In the genomic region with DNA sequence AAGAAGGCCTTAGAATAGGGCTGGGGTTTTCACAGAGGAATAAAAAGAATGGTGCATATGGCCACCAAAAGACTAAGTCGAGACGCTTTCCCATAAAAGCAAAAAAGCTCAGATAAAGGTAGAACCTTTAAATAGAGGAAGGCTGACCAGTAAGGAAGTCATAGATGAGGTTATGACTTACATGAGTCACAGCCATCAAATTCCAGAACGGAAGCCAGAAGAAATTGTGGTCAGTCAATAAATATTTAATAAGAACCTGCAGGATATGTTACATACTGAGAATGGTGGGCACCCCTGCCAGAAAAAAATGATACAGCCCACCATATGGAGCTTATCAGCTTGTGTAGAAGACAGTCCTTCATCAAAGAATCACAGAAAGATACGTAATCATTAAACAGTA, we compare ENCODE assay signal across 21 cellular contexts.
A peak's percentile ranks its signal among the peaks of the same experiment; 100 is the strongest.
DNase-seq lines count a peak whose midpoint lies in the region; ATAC-seq, FAIRE-seq and TF ChIP-seq lines count a peak whose summit lies in the region.
"Had no signal": no experiment of that assay in that cellular context is flagged by ENCODE, and none has a peak within 500 bp of the region (broad histone marks: within the 10 kb centered on the region; RNA-seq: fewer than 3 reads in every experiment).

No MANE protein-coding gene starts in this region.

- H3K9me2 ChIP-seq in Loucy (replicated peaks; ENCODE audit: low read depth, low read length), result no peaks in the 10 kb centered on the region

- H3K27ac ChIP-seq in CD8-positive, alpha-beta T cell (ENCODE audit: low read depth, low read length), result no peak overlapping the region
- no peak overlapping the region for H3K27ac ChIP-seq in mesenchymal stem cell (ENCODE audit: low read length, poor library complexity, severe bottlenecking)
- H3K27ac ChIP-seq: ovary, SJCRH30 had no signal

- H3K4me1 ChIP-seq in CD8-positive, alpha-beta T cell (ENCODE audit: insufficient read depth, low read length), result no peaks in the 10 kb centered on the region
- H3K4me1 ChIP-seq in Loucy (ENCODE audit: insufficient read depth, low read length, poor library complexity, severe bottlenecking) (peaks cover 17% of the 10 kb centered on the region), mesenchymal stem cell (ENCODE audit: control insufficient read depth, insufficient read depth, low read depth, low read length) (peaks cover 1% of the 10 kb centered on the region)
- H3K4me1 ChIP-seq: SJCRH30 had no signal

- H3K4me2 ChIP-seq in Loucy (ENCODE audit: low read depth, low read length, poor library complexity, severe bottlenecking) (peak overlapping the region; percentile 44), mesenchymal stem cell (ENCODE audit: low read length, poor library complexity, severe bottlenecking) (no peak overlapping the region)

- H3K27ac Mint-ChIP-seq in CD8-positive, alpha-beta T cell, result peak overlapping the region; percentile 21
- H3K27ac Mint-ChIP-seq: activated naive CD8-positive, alpha-beta T cell treated with anti-CD3 and anti-CD28 coated beads, Interleukin-2, amount 50 U/mL, for 24 hours; activated T-helper 17 cell treated with anti-CD3 and anti-CD28 coated beads, Interleukin-2, amount 50 U/mL, for 72 hours had no signal

- H3K36me3 ChIP-seq in CD8-positive, alpha-beta T cell (ENCODE audit: insufficient read depth, low read length), result peaks cover 8% of the 10 kb centered on the region
- H3K36me3 ChIP-seq in Loucy (ENCODE audit: insufficient read depth, low read length) (no peaks in the 10 kb centered on the region; the same call in none of the 2 replicates), bronchial epithelial cell (ENCODE audit: control insufficient read depth, insufficient read depth, low read length) (peaks cover 1% of the 10 kb centered on the region), mesenchymal stem cell (ENCODE audit: control insufficient read depth in 1 of 2, insufficient read depth in 2 of 2, low read depth in 1 of 2, low read length in 2 of 2) (peaks cover 5 to 34% of the 10 kb centered on the region in 2 experiments)
- H3K36me3 ChIP-seq: ovary, SJCRH30 had no signal

- H3K4me1 Mint-ChIP-seq in CD8-positive, alpha-beta T cell (ENCODE audit: low read depth), result peaks cover 29% of the 10 kb centered on the region
- H3K4me1 Mint-ChIP-seq: activated T-helper 17 cell treated with anti-CD3 and anti-CD28 coated beads, Interleukin-2, amount 50 U/mL, for 72 hours had no signal

- no peak for DNase-seq in CD8-positive, alpha-beta T cell
- DNase-seq in bronchial epithelial cell (ENCODE audit: low read depth) (peak; percentile 41), mesenchymal stem cell (peak; percentile 30), T-helper 2 cell (no peak), NCI-H526 treated with DMSO at 0.1 percent for 48 hours (lab: John Stamatoyannopoulos, UW) (no peak)
- DNase-seq: activated naive CD8-positive, alpha-beta T cell treated with anti-CD3 and anti-CD28 coated beads, Interleukin-2, amount 50 U/mL, for 24 hours; AML-193; NCI-H1694 treated with DMSO at 0.1 percent for 48 hours; NCI-H446 treated with DMSO at 0.1 percent for 48 hours; ovary; stimulated activated CD4-positive, alpha-beta T cell treated with anti-CD3 and anti-CD28 coated beads, Interleukin-2, amount 100 ng/mL, for 48 hours; substantia nigra; T1000 had no signal

- no peak overlapping the region for H4K8ac ChIP-seq in mesenchymal stem cell (ENCODE audit: low read length)

- H3K18ac ChIP-seq in mesenchymal stem cell (ENCODE audit: low read depth in 1 of 2, low read length in 2 of 2), result no peak overlapping the region

- no peak overlapping the region for H2BK15ac ChIP-seq in mesenchymal stem cell (ENCODE audit: low read depth, poor library complexity, severe bottlenecking)

- no peak overlapping the region for H3K14ac ChIP-seq in mesenchymal stem cell (ENCODE audit: low read length in 2 of 2)

- POLR2A ChIA-PET in CD8-positive, alpha-beta T cell (lab: Charles Lee), result interaction anchor here (1.1 kb wide), 1 partner anchor 67 kb away, joined by 3 read pairs; no protein-coding TSS in a partner anchor

- 66% methylated on average over 4 of the region's 4 CpGs for WGBS in mesenchymal stem cell

- H4K91ac ChIP-seq in mesenchymal stem cell (ENCODE audit: low read length), result no peak overlapping the region

- no peak overlapping the region for H3K4me3 Mint-ChIP-seq in CD8-positive, alpha-beta T cell
- H3K4me3 Mint-ChIP-seq: activated naive CD8-positive, alpha-beta T cell treated with anti-CD3 and anti-CD28 coated beads, Interleukin-2, amount 50 U/mL, for 24 hours had no signal

- H3K79me1 ChIP-seq in mesenchymal stem cell (replicated peaks; ENCODE audit: low read length, poor library complexity, severe bottlenecking), result no peaks in the 10 kb centered on the region

- ATAC-seq in CD8-positive, alpha-beta T cell, result no peak
- ATAC-seq in HG03280 (IDR thresholded peaks at IDR 0.05; ENCODE audit: unreplicated experiment), result no peak
- ATAC-seq in GM18867 (IDR thresholded peaks at IDR 0.05; ENCODE audit: unreplicated experiment), result no peak
- ATAC-seq: activated CD4-positive, CD25-positive, alpha-beta regulatory T cell treated with anti-CD3 and anti-CD28 coated beads, Interleukin-2, amount 50 U/mL, for 24 hours; activated naive CD8-positive, alpha-beta T cell treated with anti-CD3 and anti-CD28 coated beads, Interleukin-2, amount 50 U/mL, for 24 hours; activated T-helper 17 cell treated with anti-CD3 and anti-CD28 coated beads, Interleukin-2, amount 50 U/mL, for 72 hours had no signal

- CTCF ChIA-PET in CD8-positive, alpha-beta T cell (lab: Charles Lee), result interaction anchor here (1.4 kb wide), 1 partner anchor 15 kb away, joined by 6 read pairs; no protein-coding TSS in a partner anchor

- no peak for FAIRE-seq in bronchial epithelial cell (lab: Jason Lieb, UNC)
- FAIRE-seq: D721Med, endometrium had no signal

- no peaks in the 10 kb centered on the region for H3K79me2 ChIP-seq in Loucy (ENCODE audit: insufficient read depth, low read length)

- H3K27me3 Mint-ChIP-seq in CD8-positive, alpha-beta T cell (ENCODE audit: low read depth), result no peaks in the 10 kb centered on the region
- H3K27me3 Mint-ChIP-seq: activated naive CD8-positive, alpha-beta T cell treated with anti-CD3 and anti-CD28 coated beads, Interleukin-2, amount 50 U/mL, for 24 hours; activated T-helper 17 cell treated with anti-CD3 and anti-CD28 coated beads, Interleukin-2, amount 50 U/mL, for 72 hours had no signal

- no peak overlapping the region for H2AFZ ChIP-seq in Loucy (ENCODE audit: low read length)
- H2AFZ ChIP-seq in mesenchymal stem cell (ENCODE audit: low read depth, low read length), result no peak overlapping the region

- H2AK5ac ChIP-seq in mesenchymal stem cell (ENCODE audit: low read length, severe bottlenecking), result no peak overlapping the region

- no peak overlapping the region for H3K4me3 ChIP-seq in CD8-positive, alpha-beta T cell (ENCODE audit: low read depth, low read length)
- no peak overlapping the region for H3K4me3 ChIP-seq in Loucy (ENCODE audit: low read length, poor library complexity, severe bottlenecking)
- H3K4me3 ChIP-seq in bronchial epithelial cell (ENCODE audit: low read depth, low read length), result no peak overlapping the region
- peak overlapping the region in 1 of 2 experiments; percentile 6 for H3K4me3 ChIP-seq in mesenchymal stem cell (ENCODE audit: insufficient read depth in 1 of 2, low read depth in 1 of 2, low read length in 2 of 2)
- H3K4me3 ChIP-seq: ovary, SJCRH30 had no signal

- no peak overlapping the region for H2BK12ac ChIP-seq in mesenchymal stem cell (ENCODE audit: low read length in 2 of 2)

- H3K36me3 Mint-ChIP-seq in CD8-positive, alpha-beta T cell, result peaks cover 61% of the 10 kb centered on the region

- no peak overlapping the region for H3K9ac ChIP-seq in Loucy (ENCODE audit: low read depth, low read length, poor library complexity, severe bottlenecking)
- H3K9ac ChIP-seq in mesenchymal stem cell (ENCODE audit: low read length), result no peak overlapping the region

- intact Hi-C loops in CD8-positive, alpha-beta T cell (cut with DNase I, micrococcal nuclease), result no loop called here

- no peaks in the 10 kb centered on the region for H3K9me3 Mint-ChIP-seq in CD8-positive, alpha-beta T cell
- H3K9me3 Mint-ChIP-seq: activated naive CD8-positive, alpha-beta T cell treated with anti-CD3 and anti-CD28 coated beads, Interleukin-2, amount 50 U/mL, for 24 hours; activated T-helper 17 cell treated with anti-CD3 and anti-CD28 coated beads, Interleukin-2, amount 50 U/mL, for 72 hours had no signal

- no peak overlapping the region for H3K23ac ChIP-seq in mesenchymal stem cell (ENCODE audit: low read length in 2 of 2)

- H3K27me3 ChIP-seq in CD8-positive, alpha-beta T cell (ENCODE audit: insufficient read depth, low read length), result no peaks in the 10 kb centered on the region
- H3K27me3 ChIP-seq in Loucy (ENCODE audit: insufficient read depth, low read length, poor library complexity, severe bottlenecking), result no peaks in the 10 kb centered on the region
- H3K27me3 ChIP-seq in bronchial epithelial cell (ENCODE audit: control insufficient read depth, insufficient read depth, low read length), result no peaks in the 10 kb centered on the region
- no peaks in the 10 kb centered on the region for H3K27me3 ChIP-seq in mesenchymal stem cell (ENCODE audit: control insufficient read depth in 1 of 2, insufficient read depth in 1 of 2, low read length in 2 of 2)
- H3K27me3 ChIP-seq: ovary, SJCRH30 had no signal

- no peak overlapping the region for H3K4ac ChIP-seq in mesenchymal stem cell (ENCODE audit: low read depth in 1 of 2, low read length in 2 of 2)

- no peaks in the 10 kb centered on the region for H3K9me3 ChIP-seq in CD8-positive, alpha-beta T cell (ENCODE audit: low read length)
- H3K9me3 ChIP-seq in Loucy (ENCODE audit: insufficient read depth, low read depth, low read length) (no peaks in the 10 kb centered on the region), mesenchymal stem cell (ENCODE audit: control insufficient read depth, low read length) (no peaks in the 10 kb centered on the region)
- H3K9me3 ChIP-seq: ovary, SJCRH30 had no signal

- no peaks in the 10 kb centered on the region for H4K20me1 ChIP-seq in Loucy (ENCODE audit: insufficient read depth, low read length, poor library complexity, severe bottlenecking)

- H2BK120ac ChIP-seq in mesenchymal stem cell (ENCODE audit: low read depth, low read length), result no peak overlapping the region

- H2BK5ac ChIP-seq in mesenchymal stem cell (ENCODE audit: low read depth, low read length, poor library complexity, severe bottlenecking), result no peak overlapping the region

- no peak for TF ChIP-seq CTCF in CD8-positive, alpha-beta T cell (IDR thresholded peaks at IDR 0.05)
- no peak for TF ChIP-seq CTCF in Loucy (conservative IDR thresholded peaks at IDR 0.05; ENCODE audit: low read length)
- TF ChIP-seq CTCF in bronchial epithelial cell (IDR thresholded peaks at IDR 0.05; ENCODE audit: insufficient read depth, low read length, severe bottlenecking), result no peak

- no peaks in the 10 kb centered on the region for H3F3A ChIP-seq in Loucy (ENCODE audit: low read depth)

Comparison
In these comparisons a context has a peak if more than half of its experiments do, and no peak if none do; other contexts are left out.
1. DNase-seq: peak in bronchial epithelial cell (single experiment) and mesenchymal stem cell (single experiment); none in CD8-positive, alpha-beta T cell (0 of 7), T-helper 2 cell (0 of 5) and NCI-H526 treated with DMSO at 0.1 percent for 48 hours (single experiment).